20 cellular contexts compared by ENCODE assay signal in the genomic region with DNA sequence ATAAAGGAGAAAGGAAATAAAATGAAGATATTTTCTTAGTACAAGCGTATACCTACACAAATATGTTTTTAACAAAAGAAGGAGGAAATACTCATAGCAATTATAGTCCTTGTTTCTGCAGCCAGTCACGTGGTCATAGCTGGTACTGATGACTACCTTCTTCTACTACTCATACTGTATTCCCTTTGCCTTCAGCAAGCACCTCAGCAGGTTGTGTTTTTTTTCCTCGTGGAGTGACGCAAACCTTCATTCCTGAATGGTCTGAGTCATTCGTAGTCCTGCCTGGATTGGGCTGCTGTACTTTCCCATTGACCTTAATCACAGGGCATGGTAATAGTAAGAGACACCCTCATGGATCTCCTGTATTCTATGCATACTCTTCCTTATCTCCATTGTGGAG. TPM values are rescaled to one million over a fixed set of nuclear protein-coding genes. Genes with fewer than 3 reads are reported as not detected.
DNase-seq lines count a peak whose midpoint lies in the region; ATAC-seq, FAIRE-seq and TF ChIP-seq lines count a peak whose summit lies in the region.
"Had no signal": no experiment of that assay in that cellular context is flagged by ENCODE, and none has a peak within 500 bp of the region (broad histone marks: within the 10 kb centered on the region; RNA-seq: fewer than 3 reads in every experiment).

No MANE protein-coding gene starts in this region.

- no peaks in the 10 kb centered on the region for H3K4me1 ChIP-seq in K562 (replicated peaks in 1 of 2; ENCODE audit: control insufficient read depth in 2 of 2, insufficient read depth in 2 of 2, low read length in 2 of 2)
- peaks cover 0 to 4% (median 0%) of the 10 kb centered on the region in 12 donors for H3K4me1 ChIP-seq in heart left ventricle
- H3K4me1 ChIP-seq: HAP-1, parathyroid adenoma, stomach had no signal

- H3K9ac ChIP-seq in K562 (ENCODE audit: insufficient read depth in 1 of 2, low read depth in 2 of 2, low read length in 2 of 2): no peak overlapping the region
- H3K9ac ChIP-seq: parathyroid adenoma had no signal

- no peak overlapping the region for H2AFZ ChIP-seq in K562 (ENCODE audit: low read depth, low read length)
- H2AFZ ChIP-seq: parathyroid adenoma had no signal

- BruUV-seq in K562 (replicated peaks; lab: Mats Ljungman, UMichigan): no TSS peak

- H3K27ac ChIP-seq in K562 (ENCODE audit: extremely low read depth, low read depth, low read length) (no peak overlapping the region), heart left ventricle (no peak overlapping the region)
- H3K27ac ChIP-seq: esophagus muscularis mucosa, parathyroid adenoma, stomach had no signal

- no peak for TF ChIP-seq RAD21 in K562 (CRISPR knock-in tag; conservative IDR thresholded peaks at IDR 0.05 in 1 of 2, IDR thresholded peaks at IDR 0.05 in 1 of 2)

- POLR2A ChIA-PET in K562 (lab: Yijun Ruan, JAX): no interaction called here

- TF ChIP-seq POLR2A in K562 (conservative IDR thresholded peaks at IDR 0.05): no peak
- no peak for TF ChIP-seq POLR2A in heart left ventricle (IDR thresholded peaks at IDR 0.05)

- no peak overlapping the region for H3K4me2 ChIP-seq in K562 (ENCODE audit: insufficient read depth, low read length)

- ATAC-seq in K562 (no peak), heart left ventricle (no peak)
- ATAC-seq: activated CD8-positive, alpha-beta T cell treated with anti-CD3 and anti-CD28 coated beads, Interleukin-2, amount 10 ng/mL, durations not matched to agents 7 days and 5 days; activated T-cell treated with anti-CD3 and anti-CD28 coated beads, Interleukin-2, amount 50 U/mL, for 4 hours; WTC11 had no signal

- WGBS in K562 (ENCODE audit: insufficient coverage, low coverage, missing lambda C conversion rate): 1% methylated on average over 5 of the region's 5 CpGs
- WGBS in heart left ventricle, 4 donors: 81 to 89% (median 86%) methylated on average over 5 of the region's 5 CpGs

- TF ChIP-seq CTCF in K562 (IDR thresholded peaks at IDR 0.05 in 2 of 3, conservative IDR thresholded peaks at IDR 0.05 in 1 of 3; ENCODE audit: insufficient read depth in 2 of 3, low read depth in 1 of 3, low read length in 3 of 3): no peak
- no peak for TF ChIP-seq CTCF in heart left ventricle (IDR thresholded peaks at IDR 0.05)

- intact Hi-C loops in K562 (cut with micrococcal nuclease): no loop called here
- intact Hi-C loops in heart left ventricle (cut with DNase I): no loop called here

- no peaks in the 10 kb centered on the region for H3K9me1 ChIP-seq in K562 (ENCODE audit: control insufficient read depth, insufficient read depth, low read length)

- in situ Hi-C loops in K562 (cut with MboI): no loop called here

- H3K4me3 ChIP-seq in K562 (no peak overlapping the region), heart left ventricle (no peak overlapping the region)
- H3K4me3 ChIP-seq: esophagus muscularis mucosa, HAP-1, stomach had no signal

- no peaks in the 10 kb centered on the region for H4K20me1 ChIP-seq in K562 (replicated peaks; ENCODE audit: control insufficient read depth, insufficient read depth, low read length)

- H3K79me2 ChIP-seq in K562 (ENCODE audit: control insufficient read depth, insufficient read depth, low read length): no peaks in the 10 kb centered on the region
- H3K79me2 ChIP-seq: parathyroid adenoma had no signal

- H3K9me3 ChIP-seq in K562 (replicated peaks; ENCODE audit: control insufficient read depth, insufficient read depth, low read depth, low read length) (no peaks in the 10 kb centered on the region; the same call in 1 of the 2 replicates), heart left ventricle (no peaks in the 10 kb centered on the region)
- H3K9me3 ChIP-seq: esophagus muscularis mucosa, HAP-1, stomach had no signal

- H3K27me3 ChIP-seq in K562 (ENCODE audit: control insufficient read depth in 2 of 2, insufficient read depth in 2 of 2, low read length in 2 of 2) (no peaks in the 10 kb centered on the region), heart left ventricle (no peaks in the 10 kb centered on the region)
- H3K27me3 ChIP-seq: esophagus muscularis mucosa, stomach had no signal

- H3K36me3 ChIP-seq in K562 (ENCODE audit: control insufficient read depth, insufficient read depth, low read length): no peaks in the 10 kb centered on the region
- H3K36me3 ChIP-seq in heart left ventricle: no peaks in the 10 kb centered on the region
- H3K36me3 ChIP-seq: esophagus muscularis mucosa, HAP-1, stomach had no signal

- peak; percentile 40 for DNase-seq in EH (ENCODE audit: low read depth)
- DNase-seq in LoVo (ENCODE audit: low spot score): peak; percentile 21
- no peak for DNase-seq in K562 (ENCODE audit: extremely low read depth in 1 of 4, low spot score in 3 of 4)
- DNase-seq in islet precursor cell: peak; percentile 73
- DNase-seq in heart left ventricle: no peak
- no peak for DNase-seq in C1 segment of cervical spinal cord (lab: John Stamatoyannopoulos, UW)
- no peak for DNase-seq in SW480 (ENCODE audit: low spot score)
- DNase-seq in NCI-H1930 (lab: John Stamatoyannopoulos, UW): no peak
- DNase-seq: activated CD8-positive, alpha-beta T cell treated with anti-CD3 and anti-CD28 coated beads, Interleukin-2, amount 10 ng/mL, durations not matched to agents 7 days and 5 days; activated naive CD4-positive, alpha-beta T cell treated with anti-CD3 and anti-CD28 coated beads, Interleukin-2, amount 50 U/mL, for 16 hours; activated T-cell treated with anti-CD3 and anti-CD28 coated beads, Interleukin-2, amount 50 U/mL, for 4 hours; CD4-positive, alpha-beta memory T cell; NCI-H2029 treated with DMSO at 0.1 percent for 48 hours; SHP77 treated with DMSO at 0.1 percent for 48 hours; stomach; T-helper 1 cell had no signal

- TF ChIP-seq EP300 in K562 (IDR thresholded peaks at IDR 0.05; ENCODE audit: low read length): no peak

- CTCF ChIA-PET in K562 (lab: Yijun Ruan, JAX; ENCODE audit: low intra/inter-chr PET ratio): no interaction called here

- FAIRE-seq in K562 (lab: Jason Lieb, UNC): no peak

TF ChIP-seq in K562, 482 proteins besides CTCF, POLR2A, EP300 and RAD21:
- TF ChIP-seq TFE3 (CRISPR knock-in tag; IDR thresholded peaks at IDR 0.05) (peak; percentile 37), PHF21A (IDR thresholded peaks at IDR 0.05; ENCODE audit: borderline replicate concordance, low read depth) (no peak)

RNA-seq across cellular contexts. Expression of gene SLC16A7, which starts 25.7 kb away (rescaled TPM):
- total RNA-seq in K562 (2011; cell fraction: chromatin; rRNA removed; ENCODE audit: low replicate concordance): not detected in 2 replicates
- total RNA-seq in K562 (2011; cell fraction: nucleolus; rRNA removed): not detected in 2 replicates
- not detected in 2 replicates for total RNA-seq in K562 (2011; cell fraction: nucleoplasm; rRNA removed)
- total RNA-seq in K562 (2014; rRNA removed) (not detected in 2 replicates), K562 (2014; rRNA removed; fragmentation: Illumina TruSeq; extraction: Trizol) (not detected in 2 replicates), K562 (2015; rRNA removed; fragmentation: Illumina TruSeq; extraction: Trizol) (not detected in 2 replicates), K562 (2021) (0.18 TPM in 2 replicates), heart left ventricle (100 to 1,000 TPM in 8 of 9 donors, 10 to 100 TPM in 1; 60.6 to 227 (median 169) TPM)
- polyA plus RNA-seq in K562 (2011; rRNA removed) (not detected in 2 replicates), K562 (2014; fragmentation: Illumina TruSeq; extraction: Trizol) (not detected in 2 replicates), K562 (2014; fragmentation: Nextera tagmentation; extraction: Ambion mirVana) (not detected), K562 (2014; rRNA removed) (not detected in 2 replicates), heart left ventricle (10 to 100 TPM; 18.4 to 19.0 TPM)
- not detected in 2 replicates for polyA plus RNA-seq in K562 (2011; cell fraction: cytosol; rRNA removed)
- polyA plus RNA-seq in K562 (2011; cell fraction: nucleus; rRNA removed): not detected in 2 replicates
- 0.01 TPM in 1 of 2 replicates, not detected in the other for polyA plus RNA-seq in K562 (2012)
- not detected in 2 replicates for polyA minus RNA-seq in K562 (2011; rRNA and poly(A)+ RNA removed)
- not detected in 2 replicates for polyA minus RNA-seq in K562 (2011; cell fraction: cytosol; rRNA and poly(A)+ RNA removed)
- polyA minus RNA-seq in K562 (2011; cell fraction: nucleus; rRNA and poly(A)+ RNA removed): not detected in 2 replicates

Comparison
In these comparisons a context has a peak if more than half of its experiments do, and no peak if none do; other contexts are left out.
1. DNase-seq: peak in EH (single experiment), LoVo (single experiment) and islet precursor cell (single experiment); none in K562 (0 of 4), heart left ventricle (0 of 5), C1 segment of cervical spinal cord (0 of 14), SW480 (single experiment) and NCI-H1930 (0 of 2).
2. RNA of gene SLC16A7, which starts 25.7 kb away (total RNA-seq): 60.6 to 227 TPM in heart left ventricle; 0.18 TPM in K562; every median in the first group is over 10 times any median in the second.